11 cellular contexts compared by ENCODE assay signal in genomic region chr9:38263534-38263933, GRCh38.
A peak's percentile ranks its signal among the peaks of the same experiment; 100 is the strongest.
DNase-seq lines count a peak whose midpoint lies in the region; FAIRE-seq and TF ChIP-seq lines count a peak whose summit lies in the region.
"Had no signal": no experiment of that assay in that cellular context is flagged by ENCODE, and none has a peak within 500 bp of the region (broad histone marks: within the 10 kb centered on the region; RNA-seq: fewer than 3 reads in every experiment).

No MANE protein-coding gene starts in this region.

- H3K27ac ChIP-seq in H9 (ENCODE audit: insufficient read length, low read depth, low read length) (no peak overlapping the region), SK-N-SH (ENCODE audit: low read depth in 2 of 2, low read length in 1 of 2) (no peak overlapping the region), hepatocyte (no peak overlapping the region)

- no peak overlapping the region for H3T11ph ChIP-seq in H9 (ENCODE audit: low read length)

- H3K4ac ChIP-seq in H9 (ENCODE audit: low read depth, low read length), result no peak overlapping the region

- H4K20me1 ChIP-seq in H9 (ENCODE audit: control insufficient read depth, insufficient read depth, insufficient read length) (no peaks in the 10 kb centered on the region), SK-N-SH (ENCODE audit: insufficient read depth) (no peaks in the 10 kb centered on the region), hepatocyte (ENCODE audit: insufficient read depth, poor library complexity, severe bottlenecking) (no peaks in the 10 kb centered on the region)

- no peak overlapping the region for H4K5ac ChIP-seq in H9 (ENCODE audit: insufficient read length, low read depth, low read length)

- no peaks in the 10 kb centered on the region for H3K23me2 ChIP-seq in H9 (ENCODE audit: insufficient read length, low read depth, low read length, poor library complexity, severe bottlenecking)

- H4K8ac ChIP-seq in H9 (replicated peaks; ENCODE audit: insufficient read length, low read depth, low read length), result no peak overlapping the region

- no CpG with 5 or more reads among the region's 1 CpG for WGBS in H9 (ENCODE audit: extremely low coverage, insufficient read length, low lambda C conversion rate)
- WGBS in SK-N-SH (ENCODE audit: low lambda C conversion rate), result 17% methylated on average over 1 of the region's 1 CpG
- WGBS in hepatocyte (ENCODE audit: low lambda C conversion rate, missing lambda C conversion rate), result 50% methylated on average over 1 of the region's 1 CpG

- H2AFZ ChIP-seq in H9 (ENCODE audit: low read length) (no peak overlapping the region), SK-N-SH (ENCODE audit: low read depth) (no peak overlapping the region), hepatocyte (no peak overlapping the region)

- FAIRE-seq in GM19239 (lab: Jason Lieb, UNC), result no peak
- FAIRE-seq: GM12892 had no signal

- no peak overlapping the region for H3K14ac ChIP-seq in H9 (ENCODE audit: insufficient read depth, low read length)

- H3K4me2 ChIP-seq in H9 (ENCODE audit: insufficient read depth, insufficient read length, low read length), result no peak overlapping the region
- no peak overlapping the region for H3K4me2 ChIP-seq in SK-N-SH
- H3K4me2 ChIP-seq in hepatocyte, result no peak overlapping the region

- H3K56ac ChIP-seq in H9 (ENCODE audit: insufficient read length, low read depth, low read length), result no peak overlapping the region

- H3K18ac ChIP-seq in H9 (ENCODE audit: insufficient read length, low read depth, low read length), result no peak overlapping the region

- no peak overlapping the region for H2AK5ac ChIP-seq in H9 (ENCODE audit: insufficient read length, low read length)

- H3K4me1 Mint-ChIP-seq in H9, result no peaks in the 10 kb centered on the region

- no peak overlapping the region for H3K23ac ChIP-seq in H9 (ENCODE audit: insufficient read length, low read depth, low read length)

- H3K27ac Mint-ChIP-seq in H9, result no peak overlapping the region

- no peaks in the 10 kb centered on the region; a peak in 1 of 7 replicates for H3K36me3 Mint-ChIP-seq in H9 (ENCODE audit: insufficient read depth in 1 of 3, low read depth in 3 of 3)

- no peak overlapping the region for H3K9ac ChIP-seq in H9 (ENCODE audit: extremely low read depth, insufficient read length, low read length)
- no peak overlapping the region for H3K9ac ChIP-seq in SK-N-SH

- H3K9me2 ChIP-seq in SK-N-SH, result no peaks in the 10 kb centered on the region
- no peaks in the 10 kb centered on the region for H3K9me2 ChIP-seq in hepatocyte (replicated peaks; ENCODE audit: insufficient read depth)

- no peak for TF ChIP-seq EP300 in SK-N-SH (IDR thresholded peaks at IDR 0.05; ENCODE audit: borderline replicate concordance in 1 of 2, low read depth in 1 of 2, low read length in 1 of 2)

- no peak overlapping the region for H3K4me3 ChIP-seq in BJ (ENCODE audit: low read depth, low read length)
- H3K4me3 ChIP-seq in SK-N-SH (ENCODE audit: low read depth in 2 of 2, low read length in 1 of 2), result no peak overlapping the region
- H3K4me3 ChIP-seq in hepatocyte, result no peak overlapping the region
- no peak overlapping the region for H3K4me3 ChIP-seq in H7 (ENCODE audit: insufficient read depth, low read depth, low read length)

- no peak overlapping the region for H2BK120ac ChIP-seq in H9 (ENCODE audit: low read depth, low read length, poor library complexity, severe bottlenecking)

- H2BK20ac ChIP-seq in H9 (ENCODE audit: low read depth, low read length, poor library complexity, severe bottlenecking), result no peak overlapping the region

- H3K36me3 ChIP-seq in BJ (ENCODE audit: control insufficient read depth, insufficient read depth, low read length) (no peaks in the 10 kb centered on the region), SK-N-SH (replicated peaks in 1 of 2; ENCODE audit: control insufficient read depth in 1 of 2, insufficient read depth in 2 of 2, low read length in 1 of 2) (no peaks in the 10 kb centered on the region), hepatocyte (replicated peaks; ENCODE audit: insufficient read depth, low read depth) (no peaks in the 10 kb centered on the region), H7 (replicated peaks; ENCODE audit: control insufficient read depth, insufficient read depth, low read length) (no peaks in the 10 kb centered on the region)

- no peak overlapping the region for H3K4me3 Mint-ChIP-seq in H9

- H4K91ac ChIP-seq in H9 (ENCODE audit: insufficient read length, low read depth, low read length), result no peak overlapping the region

- CTCF ChIA-PET in BJ (lab: Yijun Ruan, JAX), result interaction anchor here (0.8 to 3.4 kb wide), 10 partner anchors 9 to 361 kb away, joined by 3 to 21 read pairs (median 4); partner anchors contain the start of gene SLC25A51
- CTCF ChIA-PET in SK-N-SH (lab: Yijun Ruan, JAX), result interaction anchor here (0.9 to 2.2 kb wide), 4 partner anchors 17 to 415 kb away, joined by 3 to 6 read pairs (median 4); no protein-coding TSS in a partner anchor

- no peak overlapping the region for H2BK12ac ChIP-seq in H9 (ENCODE audit: insufficient read length, low read depth, low read length)

- no peaks in the 10 kb centered on the region for H3F3A ChIP-seq in SK-N-SH (replicated peaks; ENCODE audit: insufficient read depth)

- TF ChIP-seq CTCF in BJ (IDR thresholded peaks at IDR 0.05; ENCODE audit: insufficient read depth, low read depth, low read length) (peak; percentile 34; the same call in 1 of the 2 replicates), H9 (conservative IDR thresholded peaks at IDR 0.05) (peak; percentile 60), SK-N-SH (IDR thresholded peaks at IDR 0.05) (peak; percentile 49), hepatocyte (IDR thresholded peaks at IDR 0.05; ENCODE audit: poor library complexity) (peak; percentile 45)

- H3K79me2 ChIP-seq in H9 (ENCODE audit: insufficient read depth, low read length) (no peaks in the 10 kb centered on the region), SK-N-SH (ENCODE audit: insufficient read depth) (no peaks in the 10 kb centered on the region), hepatocyte (no peaks in the 10 kb centered on the region)

- H2BK5ac ChIP-seq in H9 (ENCODE audit: insufficient read length, low read length), result no peak overlapping the region

- no peak overlapping the region for H2BK15ac ChIP-seq in H9 (ENCODE audit: low read depth, low read length)

- H3K4me1 ChIP-seq in H9 (ENCODE audit: insufficient read depth, low read length), result no peaks in the 10 kb centered on the region
- no peaks in the 10 kb centered on the region for H3K4me1 ChIP-seq in SK-N-SH (ENCODE audit: control insufficient read depth in 1 of 2, insufficient read depth in 2 of 2, low read depth in 1 of 2, low read length in 1 of 2)
- H3K4me1 ChIP-seq in hepatocyte (ENCODE audit: insufficient read depth), result no peaks in the 10 kb centered on the region

- DNase-seq in BJ (ENCODE audit: low read depth) (no peak), H9 (no peak), SK-N-SH (no peak), hepatocyte (ENCODE audit: low spot score) (no peak), NCI-H345 (lab: John Stamatoyannopoulos, UW) (no peak), SHP77 treated with DMSO at 0.1 percent for 48 hours (lab: John Stamatoyannopoulos, UW) (no peak), H7 (no peak), GM19239 (ENCODE audit: insufficient read length, low spot score) (no peak)
- DNase-seq: activated CD4-positive, alpha-beta T cell treated with anti-CD3 and anti-CD28 coated beads for 48 hours; NCI-H1436 treated with DMSO at 0.1 percent for 48 hours had no signal

- H3K27me3 Mint-ChIP-seq in H9 (ENCODE audit: low read depth), result peaks cover 79% of the 10 kb centered on the region

- no peaks in the 10 kb centered on the region for H3K79me1 ChIP-seq in H9 (ENCODE audit: insufficient read depth, low read depth, low read length, poor library complexity, severe bottlenecking)

- POLR2A ChIA-PET in BJ (lab: Charles Lee), result no interaction called here
- POLR2A ChIA-PET in SK-N-SH (lab: Yijun Ruan, JAX), result no interaction called here

- H3K27me3 ChIP-seq in BJ (ENCODE audit: control insufficient read depth, insufficient read depth, low read length) (peaks cover 2% of the 10 kb centered on the region; the same call in 1 of the 2 replicates), H9 (ENCODE audit: insufficient read depth, low read length) (no peaks in the 10 kb centered on the region), SK-N-SH (ENCODE audit: insufficient read depth) (no peaks in the 10 kb centered on the region), hepatocyte (no peaks in the 10 kb centered on the region), H7 (ENCODE audit: control insufficient read depth, insufficient read depth, low read length) (no peaks in the 10 kb centered on the region)

- peaks cover 5 to 15% of the 10 kb centered on the region in 2 experiments; a peak in 4 of 5 replicates for H3K9me3 Mint-ChIP-seq in H9

- peak; percentile 68 for TF ChIP-seq RAD21 in SK-N-SH (IDR thresholded peaks at IDR 0.05; ENCODE audit: low read length)

- H3K9me3 ChIP-seq in H9 (ENCODE audit: control insufficient read depth, low read depth, low read length) (no peaks in the 10 kb centered on the region), SK-N-SH (no peaks in the 10 kb centered on the region), hepatocyte (ENCODE audit: low read depth) (no peaks in the 10 kb centered on the region)

TF ChIP-seq in SK-N-SH, 30 proteins besides CTCF, POLR2A, EP300 and RAD21:
- TF ChIP-seq ELF1 (IDR thresholded peaks at IDR 0.05) (no peak), SMC3 (IDR thresholded peaks at IDR 0.05; ENCODE audit: low read depth, low read length) (peak; percentile 25; the same call in 1 of the 2 replicates)
